ENCODE assay signal across 1 cellular context in the genomic region with DNA sequence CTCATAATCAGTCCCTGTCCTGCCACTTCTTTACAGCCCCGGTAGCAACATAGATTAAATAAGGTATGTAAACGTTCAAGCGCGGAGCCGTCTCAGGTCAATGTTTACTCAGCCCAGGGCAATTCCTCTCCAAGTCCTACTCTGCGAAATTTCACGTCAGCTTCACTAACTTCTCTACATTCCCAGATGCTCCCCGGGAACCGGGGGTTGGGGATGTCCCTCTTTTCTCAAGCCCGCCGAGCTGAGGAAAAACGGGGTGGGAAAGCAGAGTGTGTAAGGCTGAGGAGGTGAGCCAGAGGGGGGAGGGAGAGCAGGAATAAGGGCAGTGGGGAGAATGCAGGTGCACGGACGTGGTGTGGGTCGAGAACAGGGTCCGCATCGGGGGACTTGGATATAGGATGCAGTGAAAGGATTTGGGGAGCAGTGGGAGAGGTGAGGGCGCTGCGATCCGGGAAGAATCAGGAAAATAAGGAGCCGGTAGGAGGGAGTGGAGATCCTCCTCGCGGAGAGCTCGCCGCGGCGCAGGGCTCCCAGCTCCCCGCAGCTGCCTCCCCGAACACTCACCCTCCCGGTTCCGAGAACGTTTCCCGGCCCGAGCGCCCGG.
A peak's percentile ranks its signal among the peaks of the same experiment; 100 is the strongest.
TF ChIP-seq lines count a peak whose summit lies in the region.

No MANE protein-coding gene starts in this region.

TF ChIP-seq in HepG2, 621 proteins besides CTCF, POLR2A, EP300 and RAD21 (continued from another document and continues in another):
- TF ChIP-seq, protein P1, sequence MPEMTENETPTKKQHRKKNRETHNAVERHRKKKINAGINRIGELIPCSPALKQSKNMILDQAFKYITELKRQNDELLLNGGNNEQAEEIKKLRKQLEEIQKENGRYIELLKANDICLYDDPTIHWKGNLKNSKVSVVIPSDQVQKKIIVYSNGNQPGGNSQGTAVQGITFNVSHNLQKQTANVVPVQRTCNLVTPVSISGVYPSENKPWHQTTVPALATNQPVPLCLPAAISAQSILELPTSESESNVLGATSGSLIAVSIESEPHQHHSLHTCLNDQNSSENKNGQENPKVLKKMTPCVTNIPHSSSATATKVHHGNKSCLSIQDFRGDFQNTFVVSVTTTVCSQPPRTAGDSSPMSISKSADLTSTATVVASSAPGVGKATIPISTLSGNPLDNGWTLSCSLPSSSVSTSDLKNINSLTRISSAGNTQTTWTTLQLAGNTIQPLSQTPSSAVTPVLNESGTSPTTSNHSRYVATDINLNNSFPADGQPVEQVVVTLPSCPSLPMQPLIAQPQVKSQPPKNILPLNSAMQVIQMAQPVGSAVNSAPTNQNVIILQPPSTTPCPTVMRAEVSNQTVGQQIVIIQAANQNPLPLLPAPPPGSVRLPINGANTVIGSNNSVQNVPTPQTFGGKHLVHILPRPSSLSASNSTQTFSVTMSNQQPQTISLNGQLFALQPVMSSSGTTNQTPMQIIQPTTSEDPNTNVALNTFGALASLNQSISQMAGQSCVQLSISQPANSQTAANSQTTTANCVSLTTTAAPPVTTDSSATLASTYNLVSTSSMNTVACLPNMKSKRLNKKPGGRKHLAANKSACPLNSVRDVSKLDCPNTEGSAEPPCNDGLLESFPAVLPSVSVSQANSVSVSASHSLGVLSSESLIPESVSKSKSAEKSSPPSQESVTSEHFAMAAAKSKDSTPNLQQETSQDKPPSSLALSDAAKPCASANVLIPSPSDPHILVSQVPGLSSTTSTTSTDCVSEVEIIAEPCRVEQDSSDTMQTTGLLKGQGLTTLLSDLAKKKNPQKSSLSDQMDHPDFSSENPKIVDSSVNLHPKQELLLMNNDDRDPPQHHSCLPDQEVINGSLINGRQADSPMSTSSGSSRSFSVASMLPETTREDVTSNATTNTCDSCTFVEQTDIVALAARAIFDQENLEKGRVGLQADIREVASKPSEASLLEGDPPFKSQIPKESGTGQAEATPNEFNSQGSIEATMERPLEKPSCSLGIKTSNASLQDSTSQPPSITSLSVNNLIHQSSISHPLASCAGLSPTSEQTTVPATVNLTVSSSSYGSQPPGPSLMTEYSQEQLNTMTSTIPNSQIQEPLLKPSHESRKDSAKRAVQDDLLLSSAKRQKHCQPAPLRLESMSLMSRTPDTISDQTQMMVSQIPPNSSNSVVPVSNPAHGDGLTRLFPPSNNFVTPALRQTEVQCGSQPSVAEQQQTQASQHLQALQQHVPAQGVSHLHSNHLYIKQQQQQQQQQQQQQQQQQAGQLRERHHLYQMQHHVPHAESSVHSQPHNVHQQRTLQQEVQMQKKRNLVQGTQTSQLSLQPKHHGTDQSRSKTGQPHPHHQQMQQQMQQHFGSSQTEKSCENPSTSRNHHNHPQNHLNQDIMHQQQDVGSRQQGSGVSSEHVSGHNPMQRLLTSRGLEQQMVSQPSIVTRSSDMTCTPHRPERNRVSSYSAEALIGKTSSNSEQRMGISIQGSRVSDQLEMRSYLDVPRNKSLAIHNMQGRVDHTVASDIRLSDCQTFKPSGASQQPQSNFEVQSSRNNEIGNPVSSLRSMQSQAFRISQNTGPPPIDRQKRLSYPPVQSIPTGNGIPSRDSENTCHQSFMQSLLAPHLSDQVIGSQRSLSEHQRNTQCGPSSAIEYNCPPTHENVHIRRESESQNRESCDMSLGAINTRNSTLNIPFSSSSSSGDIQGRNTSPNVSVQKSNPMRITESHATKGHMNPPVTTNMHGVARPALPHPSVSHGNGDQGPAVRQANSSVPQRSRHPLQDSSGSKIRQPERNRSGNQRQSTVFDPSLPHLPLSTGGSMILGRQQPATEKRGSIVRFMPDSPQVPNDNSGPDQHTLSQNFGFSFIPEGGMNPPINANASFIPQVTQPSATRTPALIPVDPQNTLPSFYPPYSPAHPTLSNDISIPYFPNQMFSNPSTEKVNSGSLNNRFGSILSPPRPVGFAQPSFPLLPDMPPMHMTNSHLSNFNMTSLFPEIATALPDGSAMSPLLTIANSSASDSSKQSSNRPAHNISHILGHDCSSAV (CRISPR knock-in tag; IDR thresholded peaks at IDR 0.05; ENCODE audit: borderline replicate concordance): no peak
- TF ChIP-seq NFE2L2 (IDR thresholded peaks at IDR 0.05; ENCODE audit: low read length) (no peak), KLF6 (CRISPR knock-in tag; IDR thresholded peaks at IDR 0.05) (peak; percentile 7; the same call in 1 of the 2 replicates), CBX2 (IDR thresholded peaks at IDR 0.05; ENCODE audit: low read depth, low read length) (no peak), CBX2 (CRISPR knock-in tag; IDR thresholded peaks at IDR 0.05; ENCODE audit: low read depth) (peak; percentile 59; the same call in 1 of the 2 replicates), ZNF431 (CRISPR knock-in tag; IDR thresholded peaks at IDR 0.05; ENCODE audit: borderline replicate concordance, low read depth) (peak; percentile 29; the same call in 1 of the 2 replicates), KLF9 (CRISPR knock-in tag; IDR thresholded peaks at IDR 0.05; ENCODE audit: low read depth) (no peak), NFRKB (IDR thresholded peaks at IDR 0.05) (no peak), PRPF4 (IDR thresholded peaks at IDR 0.05; ENCODE audit: low read depth, low read length, poor library complexity, severe bottlenecking) (no peak), GTF3A (CRISPR knock-in tag; conservative IDR thresholded peaks at IDR 0.05) (no peak), SALL1 (CRISPR knock-in tag; IDR thresholded peaks at IDR 0.05) (peak; percentile 64), ZNF3 (CRISPR knock-in tag; IDR thresholded peaks at IDR 0.05) (no peak), NFYB (CRISPR knock-in tag; IDR thresholded peaks at IDR 0.05) (no peak), ZNF350 (CRISPR knock-in tag; IDR thresholded peaks at IDR 0.05; ENCODE audit: borderline replicate concordance, low read depth) (peak; percentile 64; the same call in 1 of the 2 replicates), KDM5B (CRISPR knock-in tag; IDR thresholded peaks at IDR 0.05; ENCODE audit: borderline replicate concordance) (no peak), HNRNPK (IDR thresholded peaks at IDR 0.05; ENCODE audit: low read depth, low read length, poor library complexity, severe bottlenecking) (no peak), AGO2 (optimal IDR thresholded peaks at IDR 0.05; ENCODE audit: low read depth, low read length) (no peak), MED13 (CRISPR knock-in tag; IDR thresholded peaks at IDR 0.05) (no peak), SIN3B (IDR thresholded peaks at IDR 0.05; ENCODE audit: low read length) (no peak), ZFP41 (CRISPR knock-in tag; IDR thresholded peaks at IDR 0.05; ENCODE audit: borderline replicate concordance) (peak; percentile 71; the same call in 1 of the 2 replicates), ZKSCAN1 (IDR thresholded peaks at IDR 0.05; ENCODE audit: low read length) (no peak), GABPA (IDR thresholded peaks at IDR 0.05; ENCODE audit: low read depth, low read length) (no peak), GABPA (CRISPR knock-in tag; IDR thresholded peaks at IDR 0.05; ENCODE audit: low read depth) (no peak), ZNF292 (CRISPR knock-in tag; IDR thresholded peaks at IDR 0.05; ENCODE audit: borderline replicate concordance, low read depth) (peak; percentile 73), HMG20B (CRISPR knock-in tag; conservative IDR thresholded peaks at IDR 0.05) (no peak), KLF12 (CRISPR knock-in tag; IDR thresholded peaks at IDR 0.05; ENCODE audit: borderline replicate concordance) (no peak), ZMYM3 (CRISPR knock-in tag; IDR thresholded peaks at IDR 0.05) (no peak; the same call in 1 of the 2 replicates)
- TF ChIP-seq, protein P2, sequence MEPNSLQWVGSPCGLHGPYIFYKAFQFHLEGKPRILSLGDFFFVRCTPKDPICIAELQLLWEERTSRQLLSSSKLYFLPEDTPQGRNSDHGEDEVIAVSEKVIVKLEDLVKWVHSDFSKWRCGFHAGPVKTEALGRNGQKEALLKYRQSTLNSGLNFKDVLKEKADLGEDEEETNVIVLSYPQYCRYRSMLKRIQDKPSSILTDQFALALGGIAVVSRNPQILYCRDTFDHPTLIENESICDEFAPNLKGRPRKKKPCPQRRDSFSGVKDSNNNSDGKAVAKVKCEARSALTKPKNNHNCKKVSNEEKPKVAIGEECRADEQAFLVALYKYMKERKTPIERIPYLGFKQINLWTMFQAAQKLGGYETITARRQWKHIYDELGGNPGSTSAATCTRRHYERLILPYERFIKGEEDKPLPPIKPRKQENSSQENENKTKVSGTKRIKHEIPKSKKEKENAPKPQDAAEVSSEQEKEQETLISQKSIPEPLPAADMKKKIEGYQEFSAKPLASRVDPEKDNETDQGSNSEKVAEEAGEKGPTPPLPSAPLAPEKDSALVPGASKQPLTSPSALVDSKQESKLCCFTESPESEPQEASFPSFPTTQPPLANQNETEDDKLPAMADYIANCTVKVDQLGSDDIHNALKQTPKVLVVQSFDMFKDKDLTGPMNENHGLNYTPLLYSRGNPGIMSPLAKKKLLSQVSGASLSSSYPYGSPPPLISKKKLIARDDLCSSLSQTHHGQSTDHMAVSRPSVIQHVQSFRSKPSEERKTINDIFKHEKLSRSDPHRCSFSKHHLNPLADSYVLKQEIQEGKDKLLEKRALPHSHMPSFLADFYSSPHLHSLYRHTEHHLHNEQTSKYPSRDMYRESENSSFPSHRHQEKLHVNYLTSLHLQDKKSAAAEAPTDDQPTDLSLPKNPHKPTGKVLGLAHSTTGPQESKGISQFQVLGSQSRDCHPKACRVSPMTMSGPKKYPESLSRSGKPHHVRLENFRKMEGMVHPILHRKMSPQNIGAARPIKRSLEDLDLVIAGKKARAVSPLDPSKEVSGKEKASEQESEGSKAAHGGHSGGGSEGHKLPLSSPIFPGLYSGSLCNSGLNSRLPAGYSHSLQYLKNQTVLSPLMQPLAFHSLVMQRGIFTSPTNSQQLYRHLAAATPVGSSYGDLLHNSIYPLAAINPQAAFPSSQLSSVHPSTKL (CRISPR knock-in tag; IDR thresholded peaks at IDR 0.05): peak; percentile 72
- TF ChIP-seq, protein P3, sequence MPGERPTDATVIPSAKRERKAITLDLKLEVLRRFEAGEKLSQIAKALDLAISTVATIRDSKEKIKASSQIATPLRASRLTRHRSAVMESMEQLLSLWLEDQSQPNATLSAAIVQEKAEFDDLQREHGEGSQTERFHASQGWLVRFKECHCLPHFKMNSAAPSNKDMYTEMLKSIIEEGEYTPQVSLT (CRISPR knock-in tag; IDR thresholded peaks at IDR 0.05; ENCODE audit: borderline replicate concordance, low read depth): no peak
- TF ChIP-seq, protein P4, sequence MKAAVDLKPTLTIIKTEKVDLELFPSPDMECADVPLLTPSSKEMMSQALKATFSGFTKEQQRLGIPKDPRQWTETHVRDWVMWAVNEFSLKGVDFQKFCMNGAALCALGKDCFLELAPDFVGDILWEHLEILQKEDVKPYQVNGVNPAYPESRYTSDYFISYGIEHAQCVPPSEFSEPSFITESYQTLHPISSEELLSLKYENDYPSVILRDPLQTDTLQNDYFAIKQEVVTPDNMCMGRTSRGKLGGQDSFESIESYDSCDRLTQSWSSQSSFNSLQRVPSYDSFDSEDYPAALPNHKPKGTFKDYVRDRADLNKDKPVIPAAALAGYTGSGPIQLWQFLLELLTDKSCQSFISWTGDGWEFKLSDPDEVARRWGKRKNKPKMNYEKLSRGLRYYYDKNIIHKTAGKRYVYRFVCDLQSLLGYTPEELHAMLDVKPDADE (CRISPR knock-in tag; IDR thresholded peaks at IDR 0.05): no peak
- TF ChIP-seq, protein P5, sequence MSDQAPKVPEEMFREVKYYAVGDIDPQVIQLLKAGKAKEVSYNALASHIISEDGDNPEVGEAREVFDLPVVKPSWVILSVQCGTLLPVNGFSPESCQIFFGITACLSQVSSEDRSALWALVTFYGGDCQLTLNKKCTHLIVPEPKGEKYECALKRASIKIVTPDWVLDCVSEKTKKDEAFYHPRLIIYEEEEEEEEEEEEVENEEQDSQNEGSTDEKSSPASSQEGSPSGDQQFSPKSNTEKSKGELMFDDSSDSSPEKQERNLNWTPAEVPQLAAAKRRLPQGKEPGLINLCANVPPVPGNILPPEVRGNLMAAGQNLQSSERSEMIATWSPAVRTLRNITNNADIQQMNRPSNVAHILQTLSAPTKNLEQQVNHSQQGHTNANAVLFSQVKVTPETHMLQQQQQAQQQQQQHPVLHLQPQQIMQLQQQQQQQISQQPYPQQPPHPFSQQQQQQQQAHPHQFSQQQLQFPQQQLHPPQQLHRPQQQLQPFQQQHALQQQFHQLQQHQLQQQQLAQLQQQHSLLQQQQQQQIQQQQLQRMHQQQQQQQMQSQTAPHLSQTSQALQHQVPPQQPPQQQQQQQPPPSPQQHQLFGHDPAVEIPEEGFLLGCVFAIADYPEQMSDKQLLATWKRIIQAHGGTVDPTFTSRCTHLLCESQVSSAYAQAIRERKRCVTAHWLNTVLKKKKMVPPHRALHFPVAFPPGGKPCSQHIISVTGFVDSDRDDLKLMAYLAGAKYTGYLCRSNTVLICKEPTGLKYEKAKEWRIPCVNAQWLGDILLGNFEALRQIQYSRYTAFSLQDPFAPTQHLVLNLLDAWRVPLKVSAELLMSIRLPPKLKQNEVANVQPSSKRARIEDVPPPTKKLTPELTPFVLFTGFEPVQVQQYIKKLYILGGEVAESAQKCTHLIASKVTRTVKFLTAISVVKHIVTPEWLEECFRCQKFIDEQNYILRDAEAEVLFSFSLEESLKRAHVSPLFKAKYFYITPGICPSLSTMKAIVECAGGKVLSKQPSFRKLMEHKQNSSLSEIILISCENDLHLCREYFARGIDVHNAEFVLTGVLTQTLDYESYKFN (CRISPR knock-in tag; conservative IDR thresholded peaks at IDR 0.05): peak; percentile 81
- TF ChIP-seq, protein P6, sequence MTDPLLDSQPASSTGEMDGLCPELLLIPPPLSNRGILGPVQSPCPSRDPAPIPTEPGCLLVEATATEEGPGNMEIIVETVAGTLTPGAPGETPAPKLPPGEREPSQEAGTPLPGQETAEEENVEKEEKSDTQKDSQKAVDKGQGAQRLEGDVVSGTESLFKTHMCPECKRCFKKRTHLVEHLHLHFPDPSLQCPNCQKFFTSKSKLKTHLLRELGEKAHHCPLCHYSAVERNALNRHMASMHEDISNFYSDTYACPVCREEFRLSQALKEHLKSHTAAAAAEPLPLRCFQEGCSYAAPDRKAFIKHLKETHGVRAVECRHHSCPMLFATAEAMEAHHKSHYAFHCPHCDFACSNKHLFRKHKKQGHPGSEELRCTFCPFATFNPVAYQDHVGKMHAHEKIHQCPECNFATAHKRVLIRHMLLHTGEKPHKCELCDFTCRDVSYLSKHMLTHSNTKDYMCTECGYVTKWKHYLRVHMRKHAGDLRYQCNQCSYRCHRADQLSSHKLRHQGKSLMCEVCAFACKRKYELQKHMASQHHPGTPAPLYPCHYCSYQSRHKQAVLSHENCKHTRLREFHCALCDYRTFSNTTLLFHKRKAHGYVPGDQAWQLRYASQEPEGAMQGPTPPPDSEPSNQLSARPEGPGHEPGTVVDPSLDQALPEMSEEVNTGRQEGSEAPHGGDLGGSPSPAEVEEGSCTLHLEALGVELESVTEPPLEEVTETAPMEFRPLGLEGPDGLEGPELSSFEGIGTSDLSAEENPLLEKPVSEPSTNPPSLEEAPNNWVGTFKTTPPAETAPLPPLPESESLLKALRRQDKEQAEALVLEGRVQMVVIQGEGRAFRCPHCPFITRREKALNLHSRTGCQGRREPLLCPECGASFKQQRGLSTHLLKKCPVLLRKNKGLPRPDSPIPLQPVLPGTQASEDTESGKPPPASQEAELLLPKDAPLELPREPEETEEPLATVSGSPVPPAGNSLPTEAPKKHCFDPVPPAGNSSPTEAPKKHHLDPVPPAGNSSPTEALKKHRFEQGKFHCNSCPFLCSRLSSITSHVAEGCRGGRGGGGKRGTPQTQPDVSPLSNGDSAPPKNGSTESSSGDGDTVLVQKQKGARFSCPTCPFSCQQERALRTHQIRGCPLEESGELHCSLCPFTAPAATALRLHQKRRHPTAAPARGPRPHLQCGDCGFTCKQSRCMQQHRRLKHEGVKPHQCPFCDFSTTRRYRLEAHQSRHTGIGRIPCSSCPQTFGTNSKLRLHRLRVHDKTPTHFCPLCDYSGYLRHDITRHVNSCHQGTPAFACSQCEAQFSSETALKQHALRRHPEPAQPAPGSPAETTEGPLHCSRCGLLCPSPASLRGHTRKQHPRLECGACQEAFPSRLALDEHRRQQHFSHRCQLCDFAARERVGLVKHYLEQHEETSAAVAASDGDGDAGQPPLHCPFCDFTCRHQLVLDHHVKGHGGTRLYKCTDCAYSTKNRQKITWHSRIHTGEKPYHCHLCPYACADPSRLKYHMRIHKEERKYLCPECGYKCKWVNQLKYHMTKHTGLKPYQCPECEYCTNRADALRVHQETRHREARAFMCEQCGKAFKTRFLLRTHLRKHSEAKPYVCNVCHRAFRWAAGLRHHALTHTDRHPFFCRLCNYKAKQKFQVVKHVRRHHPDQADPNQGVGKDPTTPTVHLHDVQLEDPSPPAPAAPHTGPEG (CRISPR knock-in tag; IDR thresholded peaks at IDR 0.05): no peak; the same call in 1 of the 2 replicates
